ENCODE assay signal across 14 cellular contexts in the genomic region with DNA sequence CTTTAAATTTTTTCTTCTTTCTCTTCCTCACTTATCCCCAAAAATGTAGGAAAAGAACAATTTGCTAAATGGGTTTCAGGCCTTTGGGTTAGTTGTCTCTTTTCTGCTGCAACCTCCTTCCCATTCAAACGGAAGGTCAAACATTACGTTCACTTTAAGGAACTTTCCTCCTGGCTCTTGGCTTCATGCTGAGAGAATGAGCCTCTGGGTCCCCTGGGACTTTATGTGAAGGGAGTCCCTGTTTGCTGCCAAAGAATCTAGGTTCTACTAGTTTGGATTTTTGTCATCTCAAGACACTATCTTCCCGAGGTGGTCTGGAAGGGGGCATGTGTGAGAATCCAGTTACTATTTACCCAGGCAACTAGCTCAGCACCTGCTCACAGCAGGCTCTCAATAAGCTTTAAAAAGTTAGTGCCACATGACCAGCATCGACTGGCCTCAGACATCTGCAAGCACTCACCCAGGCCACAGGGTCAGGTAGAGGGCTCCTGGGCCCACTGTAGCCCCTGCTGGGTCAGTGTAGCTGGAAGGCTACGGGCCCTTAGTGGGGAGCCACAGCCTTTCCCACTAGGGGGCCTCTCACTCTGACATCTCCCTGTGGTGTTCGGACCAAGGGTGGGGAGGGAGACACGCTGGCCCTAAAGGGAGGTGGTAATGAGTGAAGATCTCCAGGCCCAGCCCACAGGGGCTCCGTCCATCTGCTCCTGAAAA. TPM values are rescaled to one million over a fixed set of nuclear protein-coding genes. Genes with fewer than 3 reads are reported as not detected.
DNase-seq lines count a peak whose midpoint lies in the region; ATAC-seq and TF ChIP-seq lines count a peak whose summit lies in the region.
"Had no signal": no experiment of that assay in that cellular context is flagged by ENCODE, and none has a peak within 500 bp of the region (broad histone marks: within the 10 kb centered on the region; RNA-seq: fewer than 3 reads in every experiment).

No MANE protein-coding gene starts in this region.

- H3K4me1 ChIP-seq in testis (no peaks in the 10 kb centered on the region), esophagus muscularis mucosa (peaks cover 30 to 49% (median 45%) of the 10 kb centered on the region in 4 donors)
- H3K4me1 ChIP-seq: ascending aorta had no signal

- H3K9me3 ChIP-seq in WERI-Rb-1 (ENCODE audit: severe bottlenecking) (no peaks in the 10 kb centered on the region), testis (no peaks in the 10 kb centered on the region), esophagus muscularis mucosa (no peaks in the 10 kb centered on the region)
- H3K9me3 ChIP-seq: ascending aorta had no signal

- intact Hi-C loops in left ventricle myocardium superior (cut with micrococcal nuclease), result no loop called here
- intact Hi-C loops in testis (cut with DNase I; ENCODE audit: low total_unique reads), result no loop called here
- intact Hi-C loops in esophagus muscularis mucosa (cut with DNase I), result no loop called here

- H3K36me3 ChIP-seq in WERI-Rb-1 (peaks cover 5% of the 10 kb centered on the region; the same call in 1 of the 2 replicates), testis (ENCODE audit: low read depth, missing control alignments) (no peaks in the 10 kb centered on the region), esophagus muscularis mucosa (peaks cover 0 to 48% (median 16%) of the 10 kb centered on the region in 4 donors)
- H3K36me3 ChIP-seq: ascending aorta had no signal

- H3K4me3 ChIP-seq in AG09309 (ENCODE audit: control insufficient read depth, low read depth, low read length) (no peak overlapping the region), WERI-Rb-1 (ENCODE audit: low read depth, low read length) (no peak overlapping the region), testis (no peak overlapping the region), esophagus muscularis mucosa (no peak overlapping the region)
- H3K4me3 ChIP-seq: ascending aorta, GM23248 had no signal

- TF ChIP-seq EP300 in esophagus muscularis mucosa (IDR thresholded peaks at IDR 0.05), result no peak

- DNase-seq in AG09309 (ENCODE audit: low read depth) (no peak), HEK293T (ENCODE audit: extremely low spot score) (peak; percentile 20), WERI-Rb-1 (peak; percentile 22), left ventricle myocardium superior (no peak), testis (no peak), esophagus muscularis mucosa (ENCODE audit: extremely low spot score) (no peak), NCI-H748 (lab: John Stamatoyannopoulos, UW; ENCODE audit: unreplicated experiment) (no peak), GM03348 (ENCODE audit: low spot score) (no peak)
- DNase-seq: activated T-cell treated with anti-CD3 and anti-CD28 coated beads, Interleukin-2, amount 50 U/mL, for 24 hours; GM23248 had no signal

- 77 to 80% methylated on average over 4 to 8 of the region's 8 CpGs for whole genome bisulfite sequencing in testis, 2 donors
- 59% methylated on average over 3 of the region's 8 CpGs for WGBS in esophagus muscularis mucosa

- POLR2A ChIA-PET in HEK293T (lab: Yijun Ruan, JAX), result no interaction called here

- CTCF ChIA-PET in HEK293T (lab: Yijun Ruan, JAX), result interaction anchor here (0.6 to 1.2 kb wide), 3 partner anchors 179 to 551 kb away, joined by 3 to 4 read pairs (median 3); no protein-coding TSS in a partner anchor

- no peak overlapping the region for H3K27ac ChIP-seq in WERI-Rb-1
- H3K27ac ChIP-seq in testis, result no peak overlapping the region
- H3K27ac ChIP-seq in esophagus muscularis mucosa (replicated peaks in 1 of 4), result peak overlapping the region in 2 of 4 donors; percentile 63 to 76
- H3K27ac ChIP-seq: ascending aorta, GM23248 had no signal

- TF ChIP-seq CTCF in AG09309 (IDR thresholded peaks at IDR 0.05; ENCODE audit: control insufficient read depth, insufficient read depth, low read depth, low read length, missing control alignments) (peak; percentile 20), WERI-Rb-1 (IDR thresholded peaks at IDR 0.05; ENCODE audit: low read depth, low read length) (peak; percentile 38; the same call in 1 of the 2 replicates), testis (IDR thresholded peaks at IDR 0.05) (no peak), esophagus muscularis mucosa (IDR thresholded peaks at IDR 0.05) (no peak)

- peak; percentile 18 for ATAC-seq in left ventricle myocardium superior
- ATAC-seq: esophagus mucosa; naive thymus-derived CD8-positive, alpha-beta T cell had no signal

- no peak for TF ChIP-seq POLR2A in testis (IDR thresholded peaks at IDR 0.05)
- TF ChIP-seq POLR2A in esophagus muscularis mucosa (IDR thresholded peaks at IDR 0.05; ENCODE audit: low read depth), result no peak

- H3K27me3 ChIP-seq in WERI-Rb-1 (ENCODE audit: insufficient read depth, low read depth, severe bottlenecking) (no peaks in the 10 kb centered on the region), testis (no peaks in the 10 kb centered on the region), esophagus muscularis mucosa (no peaks in the 10 kb centered on the region)
- H3K27me3 ChIP-seq: ascending aorta had no signal

TF ChIP-seq in HEK293T, 16 proteins besides CTCF, POLR2A, EP300 and RAD21:
- TF ChIP-seq SP1 (IDR thresholded peaks at IDR 0.05), result no peak
- TF ChIP-seq, protein P1, sequence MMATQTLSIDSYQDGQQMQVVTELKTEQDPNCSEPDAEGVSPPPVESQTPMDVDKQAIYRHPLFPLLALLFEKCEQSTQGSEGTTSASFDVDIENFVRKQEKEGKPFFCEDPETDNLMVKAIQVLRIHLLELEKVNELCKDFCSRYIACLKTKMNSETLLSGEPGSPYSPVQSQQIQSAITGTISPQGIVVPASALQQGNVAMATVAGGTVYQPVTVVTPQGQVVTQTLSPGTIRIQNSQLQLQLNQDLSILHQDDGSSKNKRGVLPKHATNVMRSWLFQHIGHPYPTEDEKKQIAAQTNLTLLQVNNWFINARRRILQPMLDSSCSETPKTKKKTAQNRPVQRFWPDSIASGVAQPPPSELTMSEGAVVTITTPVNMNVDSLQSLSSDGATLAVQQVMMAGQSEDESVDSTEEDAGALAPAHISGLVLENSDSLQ (IDR thresholded peaks at IDR 0.05), result no peak
- TF ChIP-seq ARNT (IDR thresholded peaks at IDR 0.05), result no peak
- no peak for TF ChIP-seq ELF4 (IDR thresholded peaks at IDR 0.05)
- no peak for TF ChIP-seq SUZ12 (IDR thresholded peaks at IDR 0.05)
TF ChIP-seq in HEK293T: peak in this region for 0.

RNA-seq across cellular contexts. Expression of a gene that starts 40.5 kb away (rescaled TPM):
- total RNA-seq in left ventricle myocardium superior (14.9 TPM), testis (1 to 10 TPM; 2.7 to 3.0 TPM), esophagus muscularis mucosa (10 to 100 TPM; 17.0 to 30.3 (median 21.0) TPM)
- 3.4 TPM for polyA plus RNA-seq in testis (ENCODE audit: insufficient read depth, low read depth, low replicate concordance)
- total RNA-seq: GM23248; naive thymus-derived CD8-positive, alpha-beta T cell had no signal
- polyA plus RNA-seq: GM23248, IgD-negative memory B cell had no signal

Comparison
In these comparisons a context has a peak if more than half of its experiments do, and no peak if none do; other contexts are left out.
1. DNase-seq: peak in HEK293T (single experiment) and WERI-Rb-1 (single experiment); none in AG09309 (single experiment), left ventricle myocardium superior (single experiment), testis (single experiment), esophagus muscularis mucosa (single experiment), NCI-H748 (single experiment) and GM03348 (single experiment).
2. CTCF ChIP-seq: peak in AG09309 (single experiment) and WERI-Rb-1 (single experiment); none in testis (0 of 3) and esophagus muscularis mucosa (0 of 3).